In genomic region chr12:15720299-15720698, GRCh38 we compare ENCODE assay signal across 29 cellular contexts.
A peak's percentile ranks its signal among the peaks of the same experiment; 100 is the strongest.
DNase-seq lines count a peak whose midpoint lies in the region; ATAC-seq, FAIRE-seq and TF ChIP-seq lines count a peak whose summit lies in the region.
"Had no signal": no experiment of that assay in that cellular context is flagged by ENCODE, and none has a peak within 500 bp of the region (broad histone marks: within the 10 kb centered on the region; RNA-seq: fewer than 3 reads in every experiment).

No MANE protein-coding gene starts in this region.

- H3K4me3 Mint-ChIP-seq in mesothelial cell of epicardium = no peak overlapping the region
- H3K4me3 Mint-ChIP-seq: activated B cell treated with CpG ODN at 0.5 μM for 24 hours; activated CD4-positive, alpha-beta memory T cell treated with anti-CD3 and anti-CD28 coated beads, Interleukin-2, amount 10 ng/mL, durations not matched to agents 7 days and 5 days; CD14-positive monocyte had no signal

- no peaks in the 10 kb centered on the region for H3K36me3 Mint-ChIP-seq in mesothelial cell of epicardium
- H3K36me3 Mint-ChIP-seq: CD14-positive monocyte had no signal

- WGBS in pancreas, 2 donors = 75 to 82% methylated on average over 2 of the region's 2 CpGs

- no peaks in the 10 kb centered on the region for H3K9me3 ChIP-seq in adipocyte (ENCODE audit: control insufficient read depth, low read length)
- H3K9me3 ChIP-seq in pancreas = no peaks in the 10 kb centered on the region
- H3K9me3 ChIP-seq: esophagus muscularis mucosa, heart left ventricle, SJCRH30 had no signal

- peak overlapping the region; percentile 66 for H3K9ac ChIP-seq in adipocyte (ENCODE audit: low read length)

- H3K27ac Mint-ChIP-seq in mesothelial cell of epicardium = peak overlapping the region; percentile 50
- H3K27ac Mint-ChIP-seq: activated B cell treated with CpG ODN at 0.5 μM for 24 hours; activated CD4-positive, alpha-beta memory T cell treated with anti-CD3 and anti-CD28 coated beads, Interleukin-2, amount 10 ng/mL, durations not matched to agents 7 days and 5 days had no signal

- H3K27me3 ChIP-seq in adipocyte (replicated peaks; ENCODE audit: control insufficient read depth, insufficient read depth, low read length) (no peaks in the 10 kb centered on the region), pancreas (no peaks in the 10 kb centered on the region)
- H3K27me3 ChIP-seq: esophagus muscularis mucosa, heart left ventricle, SJCRH30 had no signal

- H3K4me1 ChIP-seq in adipocyte (ENCODE audit: control insufficient read depth, insufficient read depth, low read length) = peaks cover 65% of the 10 kb centered on the region
- peaks cover 0 to 11% (median 5%) of the 10 kb centered on the region in 3 donors for H3K4me1 ChIP-seq in pancreas
- H3K4me1 ChIP-seq: SJCRH30 had no signal

- FAIRE-seq in pancreas (lab: Jason Lieb, UNC) = no peak
- FAIRE-seq: HTR-8/SVneo, urothelium cell line had no signal

- H3K27me3 Mint-ChIP-seq in mesothelial cell of epicardium (ENCODE audit: low read depth) = no peaks in the 10 kb centered on the region
- H3K27me3 Mint-ChIP-seq: activated B cell treated with CpG ODN at 0.5 μM for 24 hours had no signal

- TF ChIP-seq CTCF in mesothelial cell of epicardium (IDR thresholded peaks at IDR 0.05; ENCODE audit: unreplicated experiment) = no peak
- no peak for TF ChIP-seq CTCF in pancreas (IDR thresholded peaks at IDR 0.05)

- H3K9me3 Mint-ChIP-seq in mesothelial cell of epicardium = no peaks in the 10 kb centered on the region
- H3K9me3 Mint-ChIP-seq: activated B cell treated with CpG ODN at 0.5 μM for 24 hours; activated CD4-positive, alpha-beta memory T cell treated with anti-CD3 and anti-CD28 coated beads, Interleukin-2, amount 10 ng/mL, durations not matched to agents 7 days and 5 days; CD14-positive monocyte had no signal

- H3K4me3 ChIP-seq in adipocyte (ENCODE audit: low read length) (peak overlapping the region; percentile 57), pancreas (no peak overlapping the region)
- H3K4me3 ChIP-seq: esophagus muscularis mucosa, heart left ventricle, PC-9, SJCRH30, skin epidermis had no signal

- H3K27ac ChIP-seq in pancreas = no peak overlapping the region
- H3K27ac ChIP-seq: PC-9, SJCRH30 had no signal

- H3K36me3 ChIP-seq in adipocyte (ENCODE audit: control insufficient read depth, insufficient read depth, low read length, severe bottlenecking) (peaks cover 9% of the 10 kb centered on the region), pancreas (no peaks in the 10 kb centered on the region)
- H3K36me3 ChIP-seq: esophagus muscularis mucosa, heart left ventricle, SJCRH30 had no signal

- H3K4me1 Mint-ChIP-seq in mesothelial cell of epicardium = peaks cover 36% of the 10 kb centered on the region
- H3K4me1 Mint-ChIP-seq: activated B cell treated with CpG ODN at 0.5 μM for 24 hours; activated CD4-positive, alpha-beta memory T cell treated with anti-CD3 and anti-CD28 coated beads, Interleukin-2, amount 10 ng/mL, durations not matched to agents 7 days and 5 days had no signal

- intact Hi-C loops in left cardiac atrium (cut with DNase I) = no loop called here
- intact Hi-C loops in cardiac septum (cut with DNase I) = no loop called here
- intact Hi-C loops in pancreas (cut with DNase I) = no loop called here

- DNase-seq in left cardiac atrium (no peak), cardiac septum (ENCODE audit: low spot score) (no peak), adipocyte (ENCODE audit: low read depth) (no peak), mesothelial cell of epicardium (ENCODE audit: low spot score in 2 of 2, unreplicated experiment in 2 of 2) (no peak), pancreas (no peak), cortex of kidney (lab: John Stamatoyannopoulos, UW) (no peak), NCI-H146 (lab: John Stamatoyannopoulos, UW) (no peak), NOMO-1 treated with DMSO at 0.1 percent for 48 hours (lab: John Stamatoyannopoulos, UW; ENCODE audit: unreplicated experiment) (no peak)
- DNase-seq: activated B cell treated with CpG ODN at 0.5 μM for 24 hours; activated CD4-positive, alpha-beta memory T cell treated with anti-CD3 and anti-CD28 coated beads, Interleukin-2, amount 10 ng/mL, durations not matched to agents 7 days and 5 days; activated naive CD4-positive, alpha-beta T cell; activated T-cell treated with anti-CD3 and anti-CD28 coated beads, Interleukin-2, amount 50 U/mL, for 1 hour; amygdala; central memory CD4-positive, alpha-beta T cell; DMS 273 treated with DMSO at 0.1 percent for 48 hours; heart left ventricle; Kasumi-1; NCI-H1105; NCI-H2107; NCI-H526; occipital lobe; PC-9; SJCRH30; stimulated activated CD4-positive, alpha-beta T cell treated with anti-CD3 and anti-CD28 coated beads, Interleukin-4, amount 100 ng/mL, for 24 hours had no signal

- ATAC-seq in left cardiac atrium = peak; percentile 19
- ATAC-seq in pancreas = no peak
- ATAC-seq: heart left ventricle had no signal

Comparison
In these comparisons a context has a peak if more than half of its experiments do, and no peak if none do; other contexts are left out.
1. ATAC-seq: peak in left cardiac atrium (2 of 2); none in pancreas (0 of 4).